15 cellular contexts compared by ENCODE assay signal in genomic region chr12:91423336-91424050, GRCh38.
"Had no signal": no experiment of that assay in that cellular context is flagged by ENCODE, and none has a peak within 500 bp of the region (broad histone marks: within the 10 kb centered on the region; RNA-seq: fewer than 3 reads in every experiment).

No MANE protein-coding gene starts in this region.

- H3K9me3 Mint-ChIP-seq: activated naive CD4-positive, alpha-beta T cell treated with anti-CD3 and anti-CD28 coated beads, Interleukin-2, amount 50 U/mL, for 24 hours; activated T-cell treated with anti-CD3 and anti-CD28 coated beads, Interleukin-2, amount 50 U/mL, for 72 hours; nephron progenitor cell had no signal

- H3K4me1 Mint-ChIP-seq: activated naive CD4-positive, alpha-beta T cell treated with anti-CD3 and anti-CD28 coated beads, Interleukin-2, amount 50 U/mL, for 24 hours; T-helper 17 cell had no signal

- H3K27me3 Mint-ChIP-seq: activated naive CD4-positive, alpha-beta T cell treated with anti-CD3 and anti-CD28 coated beads, Interleukin-2, amount 50 U/mL, for 24 hours had no signal

- DNase-seq: activated CD4-positive, alpha-beta T cell treated with anti-CD3 and anti-CD28 coated beads, Interleukin-2, amount 50 U/mL, for 4 hours; activated gamma-delta T cell; activated T-cell treated with anti-CD3 and anti-CD28 coated beads, Interleukin-2, amount 50 U/mL, for 72 hours; adrenal gland; erythroblast; islet precursor cell; left colon; lower lobe of right lung; midbrain; nephron progenitor cell; retina; stimulated activated naive CD4-positive, alpha-beta T cell; T-helper 17 cell; WERI-Rb-1 had no signal

- H3K4me3 Mint-ChIP-seq: activated naive CD4-positive, alpha-beta T cell treated with anti-CD3 and anti-CD28 coated beads, Interleukin-2, amount 50 U/mL, for 24 hours; activated T-cell treated with anti-CD3 and anti-CD28 coated beads, Interleukin-2, amount 50 U/mL, for 72 hours; nephron progenitor cell; T-helper 17 cell had no signal

- H3K27ac Mint-ChIP-seq: activated naive CD4-positive, alpha-beta T cell treated with anti-CD3 and anti-CD28 coated beads, Interleukin-2, amount 50 U/mL, for 24 hours; activated T-cell treated with anti-CD3 and anti-CD28 coated beads, Interleukin-2, amount 50 U/mL, for 72 hours; T-helper 17 cell had no signal

- ATAC-seq: activated T-cell treated with anti-CD3 and anti-CD28 coated beads, Interleukin-2, amount 50 U/mL, for 72 hours; lower lobe of right lung; T-helper 17 cell had no signal

- H3K36me3 Mint-ChIP-seq: activated naive CD4-positive, alpha-beta T cell treated with anti-CD3 and anti-CD28 coated beads, Interleukin-2, amount 50 U/mL, for 24 hours had no signal
